ENCODE assay signal across 8 cellular contexts in genomic region chr2:68196120-68196716, GRCh38. TPM values are rescaled to one million over a fixed set of nuclear protein-coding genes. Genes with fewer than 3 reads are reported as not detected.
DNase-seq lines count a peak whose midpoint lies in the region; ATAC-seq, FAIRE-seq and TF ChIP-seq lines count a peak whose summit lies in the region.

No MANE protein-coding gene starts in this region.

- H3K36me3 ChIP-seq in DND-41 (ENCODE audit: insufficient read depth, low read length) (no peaks in the 10 kb centered on the region), MG63 (no peaks in the 10 kb centered on the region; the same call in none of the 2 replicates), gastrocnemius medialis (no peaks in the 10 kb centered on the region)

- ATAC-seq in DND-41 (ENCODE audit: insufficient read depth, low read depth) (peak; percentile 24; the same call in 1 of the 3 replicates), gastrocnemius medialis (no peak)

- no peak overlapping the region for H3K27ac ChIP-seq in DND-41 (ENCODE audit: low read length)
- H3K27ac ChIP-seq in gastrocnemius medialis: peak overlapping the region in 2 of 4 donors; percentile 29 to 40

- no peak for FAIRE-seq in GM12891 (lab: Jason Lieb, UNC)

- H3K4me1 ChIP-seq in DND-41 (ENCODE audit: insufficient read depth, low read length): no peaks in the 10 kb centered on the region
- peaks cover 40 to 44% of the 10 kb centered on the region in 2 donors for H3K4me1 ChIP-seq in gastrocnemius medialis

- intact Hi-C loops in gastrocnemius medialis (cut with DNase I; ENCODE audit: low total_unique reads): loop anchor here (1.0 to 10.0 kb wide), 3 partner anchors 55 to 246 kb away; no protein-coding TSS in a partner anchor

- H3K9me3 ChIP-seq in DND-41 (ENCODE audit: insufficient read depth, low read length, severe bottlenecking): no peaks in the 10 kb centered on the region
- no peaks in the 10 kb centered on the region for H3K9me3 ChIP-seq in MG63
- H3K9me3 ChIP-seq in gastrocnemius medialis: no peaks in the 10 kb centered on the region

- no peak overlapping the region for H2AFZ ChIP-seq in DND-41 (ENCODE audit: low read depth, low read length)

- in situ Hi-C loops in gastrocnemius medialis (cut with MboI; ENCODE audit: low sequenced_read_pairs in 4 of 4): loop anchor here in 3 of 4 donors (5.0 to 10.0 kb wide), 2 partner anchors 49 to 96 kb away; no protein-coding TSS in a partner anchor

- no peaks in the 10 kb centered on the region for H3K27me3 ChIP-seq in DND-41 (ENCODE audit: insufficient read depth, low read length, poor library complexity)
- H3K27me3 ChIP-seq in MG63: no peaks in the 10 kb centered on the region
- no peaks in the 10 kb centered on the region for H3K27me3 ChIP-seq in gastrocnemius medialis

- TF ChIP-seq CTCF in DND-41 (IDR thresholded peaks at IDR 0.05; ENCODE audit: borderline replicate concordance, extremely low read depth, low read length, poor library complexity, severe bottlenecking) (peak; percentile 62), fibroblast of villous mesenchyme (IDR thresholded peaks at IDR 0.05; ENCODE audit: insufficient read depth, low read depth, low read length) (peak; percentile 52), gastrocnemius medialis (IDR thresholded peaks at IDR 0.05 in 4 of 5, conservative IDR thresholded peaks at IDR 0.05 in 1 of 5) (peak in 4 of 5 experiments; percentile 64 to 82 (median 76))

- no peak for TF ChIP-seq POLR2A in gastrocnemius medialis (IDR thresholded peaks at IDR 0.05)
- TF ChIP-seq POLR2A in GM12891 (IDR thresholded peaks at IDR 0.05; ENCODE audit: low read depth, low read length): no peak

- H3K4me2 ChIP-seq in DND-41 (ENCODE audit: insufficient read depth, low read length): no peak overlapping the region

- no peak overlapping the region for H3K4me3 ChIP-seq in DND-41 (ENCODE audit: low read depth in 1 of 2, low read length in 2 of 2)
- no peak overlapping the region for H3K4me3 ChIP-seq in MG63
- H3K4me3 ChIP-seq in fibroblast of villous mesenchyme (ENCODE audit: low read depth, low read length): no peak overlapping the region
- no peak overlapping the region for H3K4me3 ChIP-seq in gastrocnemius medialis

- DNase-seq in DND-41: peak; percentile 33
- peak; percentile 9 for DNase-seq in MG63
- peak; percentile 43 to 46 for DNase-seq in activated CD4-positive, alpha-beta T cell treated with anti-CD3 and anti-CD28 coated beads, Interleukin-2, amount 50 U/mL, for 4 hours
- DNase-seq in fibroblast of villous mesenchyme (ENCODE audit: low read depth): peak; percentile 62
- no peak for DNase-seq in gastrocnemius medialis
- DNase-seq in GM12891 (ENCODE audit: insufficient read length, low spot score): no peak
- DNase-seq in UCSD-AML1 (lab: John Stamatoyannopoulos, UW; ENCODE audit: unreplicated experiment): no peak
- DNase-seq in activated gamma-delta T cell (lab: John Stamatoyannopoulos, UW): no peak

- peaks cover 25% of the 10 kb centered on the region for H4K20me1 ChIP-seq in DND-41 (ENCODE audit: insufficient read depth, low read length)

- peaks cover 99% of the 10 kb centered on the region for H3K79me2 ChIP-seq in DND-41 (ENCODE audit: insufficient read depth, low read length)

- no peak overlapping the region for H3K9ac ChIP-seq in DND-41 (ENCODE audit: low read depth, low read length)

TF ChIP-seq in GM12891, 5 proteins besides CTCF, POLR2A, EP300 and RAD21:
- TF ChIP-seq POLR2AphosphoS5 (IDR thresholded peaks at IDR 0.05; ENCODE audit: low read depth, low read length) (no peak), TAF1 (IDR thresholded peaks at IDR 0.05; ENCODE audit: low read depth, low read length) (no peak), POU2F2 (IDR thresholded peaks at IDR 0.05; ENCODE audit: low read depth, low read length) (no peak), PAX5 (IDR thresholded peaks at IDR 0.05; ENCODE audit: insufficient read depth, low read length, severe bottlenecking) (no peak), SPI1 (IDR thresholded peaks at IDR 0.05; ENCODE audit: low read depth, low read length) (no peak)

RNA-seq across cellular contexts. Expression of gene PNO1, which starts 38.5 kb away (rescaled TPM):
- total RNA-seq in MG63 (2014; rRNA removed; shearing (Covaris generic); ENCODE audit: low replicate concordance): 34.0 and 38.3 TPM in 2 replicates
- 13.4 and 13.5 TPM in 2 replicates for total RNA-seq in fibroblast of villous mesenchyme
- 10 to 100 TPM; 19.8 to 26.4 (median 23.6) TPM for total RNA-seq in gastrocnemius medialis
- polyA plus RNA-seq in GM12891 (2012; ENCODE audit: low read depth, missing spikeins): 16.7 TPM

RNA-seq across cellular contexts. Expression of gene PPP3R1, which starts 56.1 kb away (rescaled TPM):
- total RNA-seq in MG63 (2014; rRNA removed; shearing (Covaris generic); ENCODE audit: low replicate concordance): 34.3 and 47.5 TPM in 2 replicates
- total RNA-seq in fibroblast of villous mesenchyme: 28.0 and 38.4 TPM in 2 replicates
- 10 to 100 TPM; 16.9 to 32.3 (median 29.8) TPM for total RNA-seq in gastrocnemius medialis
- 20.7 TPM for polyA plus RNA-seq in GM12891 (2012; ENCODE audit: low read depth, missing spikeins)

Comparison
In these comparisons a context has a peak if more than half of its experiments do, and no peak if none do; other contexts are left out.
1. DNase-seq: peak in DND-41 (single experiment), MG63 (single experiment), activated CD4-positive, alpha-beta T cell treated with anti-CD3 and anti-CD28 coated beads, Interleukin-2, amount 50 U/mL, for 4 hours (2 of 2) and fibroblast of villous mesenchyme (single experiment); none in gastrocnemius medialis (0 of 2), GM12891 (single experiment), UCSD-AML1 (single experiment) and activated gamma-delta T cell (single experiment).
2. Peak in every context shown above with its lines, with median percentiles within 50 percentile points of each other: CTCF ChIP-seq.